Comparison of ENCODE assay signal across 8 cellular contexts in genomic region chr17:1199271-1199743, GRCh38. TPM values are rescaled to one million over a fixed set of nuclear protein-coding genes. Genes with fewer than 3 reads are reported as not detected.
A peak's percentile ranks its signal among the peaks of the same experiment; 100 is the strongest.
DNase-seq lines count a peak whose midpoint lies in the region; ATAC-seq, FAIRE-seq and TF ChIP-seq lines count a peak whose summit lies in the region.
"Not testable (repeated sequence)": the region's sequence is repeated elsewhere in the genome, so short reads cannot be mapped to it uniquely, and the experiment has no call there.

No MANE protein-coding gene starts in this region.

- intact Hi-C loops in CD14-positive monocyte (cut with micrococcal nuclease), result loop anchor here in 1 of 2 donors (5.0 kb wide), 1 partner anchor 33 kb away; no protein-coding TSS in a partner anchor
- intact Hi-C loops in activated B cell treated with CpG ODN at 0.5 μM for 24 hours (cut with micrococcal nuclease), result loop anchor here (2.0 kb wide), 1 partner anchor 29 kb away; no protein-coding TSS in a partner anchor
- intact Hi-C loops in dendritic cell treated with granulocyte-macrophage colony-stimulating factor and Interleukin-4, amounts not matched to agents 40 ng/mL and 50 ng/mL, for 4 days (cut with micrococcal nuclease); stomach (cut with DNase I; ENCODE audit: low total_unique reads): not testable (repeated sequence)

- not testable (repeated sequence) for TF ChIP-seq EP300 in stomach (IDR thresholded peaks at IDR 0.05)

- H3K9me3 Mint-ChIP-seq in CD14-positive monocyte; activated B cell treated with CpG ODN at 0.5 μM for 24 hours; dendritic cell treated with granulocyte-macrophage colony-stimulating factor and Interleukin-4, amounts not matched to agents 40 ng/mL and 50 ng/mL, for 4 days; naive thymus-derived CD8-positive, alpha-beta T cell: not testable (repeated sequence)

- not testable (repeated sequence) for DNase-seq in CD14-positive monocyte (ENCODE audit: low spot score); GM12892 (ENCODE audit: insufficient read length); activated B cell treated with CpG ODN at 0.5 μM for 24 hours; stomach
- peak; percentile 91 for DNase-seq in MV-4-11 (lab: John Stamatoyannopoulos, UW)
- peak in 2 of 10 donors; percentile 21 to 37 for DNase-seq in naive thymus-derived CD8-positive, alpha-beta T cell

- peak; percentile 65 for FAIRE-seq in GM12892 (lab: Jason Lieb, UNC)

- peaks cover 39% of the 10 kb centered on the region for H4K20me1 ChIP-seq in OCI-LY3 (ENCODE audit: insufficient read depth, low read length)

- TF ChIP-seq POLR2A in GM12892 (IDR thresholded peaks at IDR 0.05; ENCODE audit: low read depth, low read length); stomach (IDR thresholded peaks at IDR 0.05): not testable (repeated sequence)

- peaks cover 51% of the 10 kb centered on the region for H3K79me2 ChIP-seq in OCI-LY3 (ENCODE audit: low read length)

- H3K4me1 Mint-ChIP-seq in CD14-positive monocyte (peaks cover 81% of the 10 kb centered on the region), activated B cell treated with CpG ODN at 0.5 μM for 24 hours (peaks cover 68% of the 10 kb centered on the region)
- H3K4me1 Mint-ChIP-seq in dendritic cell treated with granulocyte-macrophage colony-stimulating factor and Interleukin-4, amounts not matched to agents 40 ng/mL and 50 ng/mL, for 4 days (ENCODE audit: low read depth), result peaks cover 71% of the 10 kb centered on the region
- H3K4me1 Mint-ChIP-seq in naive thymus-derived CD8-positive, alpha-beta T cell, result peaks cover 24 to 72% (median 57%) of the 10 kb centered on the region in 4 donors

- H3K36me3 ChIP-seq in OCI-LY3 (replicated peaks; ENCODE audit: low read depth, low read length); stomach: not testable (repeated sequence)

- POLR2A ChIA-PET in activated B cell treated with CpG ODN at 0.5 μM for 24 hours (lab: Charles Lee), result interaction anchor here (2.0 to 3.1 kb wide), 3 partner anchors 14 to 29 kb away, joined by 15 to 35 read pairs (median 31); no protein-coding TSS in a partner anchor
- POLR2A ChIA-PET in naive thymus-derived CD8-positive, alpha-beta T cell (lab: Charles Lee), result interaction anchor here (0.6 to 2.5 kb wide), 3 partner anchors 12 to 198 kb away, joined by 3 to 9 read pairs (median 4); no protein-coding TSS in a partner anchor

- not testable (repeated sequence) for H3K4me3 ChIP-seq in OCI-LY3 (ENCODE audit: low read length); stomach

- H3K4me3 Mint-ChIP-seq in CD14-positive monocyte (peak overlapping the region; percentile 31 to 57), activated B cell treated with CpG ODN at 0.5 μM for 24 hours (peak overlapping the region; percentile 48)
- H3K4me3 Mint-ChIP-seq in dendritic cell treated with granulocyte-macrophage colony-stimulating factor and Interleukin-4, amounts not matched to agents 40 ng/mL and 50 ng/mL, for 4 days, result not testable (repeated sequence)
- H3K4me3 Mint-ChIP-seq in naive thymus-derived CD8-positive, alpha-beta T cell, result peak overlapping the region in 8 of 10 donors; percentile 24 to 81 (median 52)

- ATAC-seq in activated B cell treated with CpG ODN at 0.5 μM for 24 hours (ENCODE audit: low read depth); naive thymus-derived CD8-positive, alpha-beta T cell: not testable (repeated sequence)

- H3K9me3 ChIP-seq in OCI-LY3 (ENCODE audit: insufficient read depth, low read length); stomach: not testable (repeated sequence)

- peak overlapping the region; percentile 71; the same call in 1 of the 2 replicates for H3K4me2 ChIP-seq in OCI-LY3 (ENCODE audit: low read length)

- H3K27ac Mint-ChIP-seq in CD14-positive monocyte (peak overlapping the region; percentile 90 to 96 (median 94)), activated B cell treated with CpG ODN at 0.5 μM for 24 hours (peak overlapping the region; percentile 80)
- peak overlapping the region; percentile 74 for H3K27ac Mint-ChIP-seq in dendritic cell treated with granulocyte-macrophage colony-stimulating factor and Interleukin-4, amounts not matched to agents 40 ng/mL and 50 ng/mL, for 4 days
- H3K27ac Mint-ChIP-seq in naive thymus-derived CD8-positive, alpha-beta T cell, result peak overlapping the region; percentile 31 to 93 (median 64)

- H3K36me3 Mint-ChIP-seq in CD14-positive monocyte; activated B cell treated with CpG ODN at 0.5 μM for 24 hours (ENCODE audit: low read depth); naive thymus-derived CD8-positive, alpha-beta T cell: not testable (repeated sequence)
- H3K36me3 Mint-ChIP-seq in dendritic cell treated with granulocyte-macrophage colony-stimulating factor and Interleukin-4, amounts not matched to agents 40 ng/mL and 50 ng/mL, for 4 days (ENCODE audit: low read depth), result peaks cover 29% of the 10 kb centered on the region

- not testable (repeated sequence) for TF ChIP-seq CTCF in CD14-positive monocyte (IDR thresholded peaks at IDR 0.05); OCI-LY3 (IDR thresholded peaks at IDR 0.05; ENCODE audit: low read depth, low read length); activated B cell treated with CpG ODN at 0.5 μM for 24 hours (IDR thresholded peaks at IDR 0.05); stomach (IDR thresholded peaks at IDR 0.05)

- 74 to 81% (median 75%) methylated on average over 10 of the region's 10 CpGs for WGBS in stomach, 5 donors

- not testable (repeated sequence) for H3K27me3 ChIP-seq in OCI-LY3 (ENCODE audit: low read depth, low read length); stomach

- H3K9ac ChIP-seq in OCI-LY3 (ENCODE audit: low read length), result not testable (repeated sequence)

- not testable (repeated sequence) for H2AFZ ChIP-seq in OCI-LY3 (ENCODE audit: low read depth, low read length)

- H3K27ac ChIP-seq in OCI-LY3 (ENCODE audit: low read length), result not testable (repeated sequence)
- H3K27ac ChIP-seq in stomach, result peak overlapping the region in 4 of 5 donors; percentile 64 to 84 (median 78)

- CTCF ChIA-PET in activated B cell treated with CpG ODN at 0.5 μM for 24 hours (lab: Charles Lee), result interaction anchor here (1.3 to 4.6 kb wide), 3 partner anchors 12 to 76 kb away, joined by 4 to 32 read pairs (median 9); no protein-coding TSS in a partner anchor

- H3K4me1 ChIP-seq in OCI-LY3 (ENCODE audit: low read length) (peaks cover 35% of the 10 kb centered on the region), stomach (peaks cover 6 to 48% (median 13%) of the 10 kb centered on the region in 4 donors)

- not testable (repeated sequence) for H3K27me3 Mint-ChIP-seq in CD14-positive monocyte (ENCODE audit: low read depth in 3 of 3); activated B cell treated with CpG ODN at 0.5 μM for 24 hours; dendritic cell treated with granulocyte-macrophage colony-stimulating factor and Interleukin-4, amounts not matched to agents 40 ng/mL and 50 ng/mL, for 4 days; naive thymus-derived CD8-positive, alpha-beta T cell

RNA-seq across cellular contexts. Expression of gene ABR, which starts 19.5 kb away (rescaled TPM):
- polyA plus RNA-seq in CD14-positive monocyte (10 to 100 TPM; 19.8 to 26.0 TPM), stomach (10 to 100 TPM; 28.3 to 41.2 (median 40.0) TPM)
- polyA plus RNA-seq in GM12892 (2012; ENCODE audit: missing spikeins), result 33.9 TPM
- total RNA-seq in activated B cell treated with CpG ODN at 0.5 μM for 24 hours (132 and 150 TPM in 2 replicates), stomach (1,000 to 10,000 TPM in 1 of 5 donors, 100 to 1,000 TPM in 2, 10 to 100 TPM in 2; 65.5 to 1,523 (median 142) TPM)
- 100 to 1,000 TPM; 118 to 120 TPM for total RNA-seq in naive thymus-derived CD8-positive, alpha-beta T cell
- polyA plus RNA-seq in naive thymus-derived CD8-positive, alpha-beta T cell, result 10 to 100 TPM in 1 of 3 donors, 1 to 10 TPM in 2; 8.6 to 13.0 (median 8.7) TPM
